Comparison of ENCODE assay signal across 8 cellular contexts in the genomic region with DNA sequence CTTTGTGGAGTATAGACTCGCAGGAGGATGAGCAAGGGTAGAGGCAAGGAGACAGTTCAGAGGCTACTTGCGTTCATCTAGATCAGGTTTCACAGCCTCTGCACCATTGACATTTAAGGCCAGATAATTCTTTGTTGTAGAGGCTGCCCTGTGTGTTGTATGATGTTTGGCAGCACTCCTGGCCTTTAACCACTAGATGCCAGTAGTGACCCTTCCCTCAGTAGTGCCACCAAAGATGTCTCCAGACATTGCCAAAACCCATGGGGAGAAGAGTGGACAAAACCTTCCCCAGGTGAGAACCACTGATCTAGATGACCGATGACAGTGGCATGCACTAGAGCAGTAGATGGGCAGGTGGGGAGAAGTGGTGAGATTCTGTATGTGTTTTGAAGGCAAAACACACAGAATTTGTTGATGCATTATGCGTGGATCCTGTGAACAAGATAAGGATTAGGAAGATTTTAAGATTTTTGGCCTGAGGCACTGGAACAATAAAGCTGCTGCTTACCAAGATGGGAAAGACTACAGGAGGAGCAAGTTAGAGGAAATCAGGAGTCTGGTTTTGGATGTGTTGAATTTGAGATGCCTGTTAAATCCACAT. TPM values are rescaled to one million over a fixed set of nuclear protein-coding genes. Genes with fewer than 3 reads are reported as not detected.
A peak's percentile ranks its signal among the peaks of the same experiment; 100 is the strongest.
DNase-seq lines count a peak whose midpoint lies in the region; ATAC-seq and TF ChIP-seq lines count a peak whose summit lies in the region.

No MANE protein-coding gene starts in this region.

- intact Hi-C loops in stomach (cut with DNase I; ENCODE audit: low total_unique reads) (no loop called here), aorta (cut with DNase I) (no loop called here)

- H3K4me3 ChIP-seq in right atrium auricular region: no peak overlapping the region
- H3K4me3 ChIP-seq in stomach: no peak overlapping the region
- H3K4me3 ChIP-seq in aorta (ENCODE audit: low read length in 2 of 2): no peak overlapping the region

- no peaks in the 10 kb centered on the region for H3K27me3 ChIP-seq in right atrium auricular region
- H3K27me3 ChIP-seq in stomach: peaks cover 0 to 26% (median 0%) of the 10 kb centered on the region in 3 donors
- no peaks in the 10 kb centered on the region for H3K27me3 ChIP-seq in aorta (ENCODE audit: control insufficient read depth in 1 of 2, insufficient read depth in 2 of 2, low read length in 1 of 2)

- no peaks in the 10 kb centered on the region for H3K9me3 ChIP-seq in right atrium auricular region
- no peaks in the 10 kb centered on the region for H3K9me3 ChIP-seq in stomach
- peaks cover 2% of the 10 kb centered on the region for H3K9me3 ChIP-seq in aorta (ENCODE audit: control insufficient read depth, low read length)

- H3K36me3 ChIP-seq in right atrium auricular region (no peaks in the 10 kb centered on the region), stomach (no peaks in the 10 kb centered on the region), aorta (ENCODE audit: control insufficient read depth in 1 of 2, insufficient read depth in 2 of 2, low read length in 1 of 2) (no peaks in the 10 kb centered on the region)

- H3K4me1 ChIP-seq in right atrium auricular region (no peaks in the 10 kb centered on the region), stomach (no peaks in the 10 kb centered on the region), aorta (ENCODE audit: control insufficient read depth in 1 of 2, insufficient read depth in 2 of 2, low read length in 2 of 2) (no peaks in the 10 kb centered on the region)

- DNase-seq in AG08396 (ENCODE audit: low spot score) (peak; percentile 25), NCI-H1092 (lab: John Stamatoyannopoulos, UW) (peak; percentile 63), right atrium auricular region (ENCODE audit: low spot score) (no peak), stomach (peak; percentile 32), aorta (no peak), GOT3 (lab: John Stamatoyannopoulos, UW) (no peak)

- TF ChIP-seq POLR2A in stomach (IDR thresholded peaks at IDR 0.05): no peak

- TF ChIP-seq EP300 in stomach (IDR thresholded peaks at IDR 0.05): no peak

- 48 to 66% (median 58%) methylated on average over 4 of the region's 4 CpGs for WGBS in stomach, 5 donors
- WGBS in aorta, 2 donors: 65 to 68% methylated on average over 4 of the region's 4 CpGs

- TF ChIP-seq CTCF in GM12872 (IDR thresholded peaks at IDR 0.05; ENCODE audit: insufficient read depth, low read depth, low read length) (peak; percentile 79), VCaP (conservative IDR thresholded peaks at IDR 0.05) (peak; percentile 88), right atrium auricular region (IDR thresholded peaks at IDR 0.05) (peak; percentile 20 to 50), stomach (IDR thresholded peaks at IDR 0.05) (peak in 3 of 7 experiments; percentile 4 to 38 (median 18))

- H3K27ac ChIP-seq in VCaP (no peak overlapping the region), right atrium auricular region (no peak overlapping the region), stomach (no peak overlapping the region), aorta (ENCODE audit: low read depth in 1 of 2, low read length in 2 of 2) (no peak overlapping the region)

- ATAC-seq in aorta (ENCODE audit: low FRiP score): no peak

RNA-seq across cellular contexts. Expression of a gene that starts 9.9 kb away (rescaled TPM):
- total RNA-seq in right atrium auricular region (10 to 100 TPM; 27.6 to 34.7 TPM), stomach (10 to 100 TPM; 16.5 to 51.3 (median 34.8) TPM), aorta (10 to 100 TPM; 18.1 to 23.1 TPM)
- polyA plus RNA-seq in stomach (10 to 100 TPM in 2 of 3 donors, 1 to 10 TPM in 1; 8.9 to 16.8 (median 11.3) TPM), aorta (10 to 100 TPM in 1 of 2 donors, 1 to 10 TPM in 1; 6.4 to 14.0 TPM)

Comparison
In these comparisons a context has a peak if more than half of its experiments do, and no peak if none do; other contexts are left out.
1. DNase-seq: peak in AG08396 (single experiment), NCI-H1092 (single experiment) and stomach (single experiment); none in right atrium auricular region (single experiment), aorta (0 of 2) and GOT3 (single experiment).